ENCODE assay signal across 19 cellular contexts in the genomic region with DNA sequence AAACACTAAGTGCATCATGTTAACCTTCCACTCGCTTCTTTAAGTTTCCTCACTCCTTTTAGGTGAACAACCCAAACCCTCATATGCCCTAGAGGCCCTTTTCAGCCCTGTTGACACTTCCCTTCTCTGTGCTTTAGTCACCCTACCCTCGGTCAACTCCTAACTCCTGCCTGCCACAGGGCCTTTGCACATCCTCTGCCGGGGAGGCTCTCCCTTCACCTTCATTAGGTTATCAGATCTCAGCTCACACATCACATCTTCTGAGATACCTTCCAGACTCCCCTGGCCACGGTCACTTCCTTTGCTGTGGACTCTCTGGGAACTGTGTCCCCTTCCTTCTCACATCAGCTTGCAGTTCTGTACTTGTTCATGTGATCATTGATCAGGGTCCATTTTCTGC.
DNase-seq lines count a peak whose midpoint lies in the region; ATAC-seq and TF ChIP-seq lines count a peak whose summit lies in the region.
"Had no signal": no experiment of that assay in that cellular context is flagged by ENCODE, and none has a peak within 500 bp of the region (broad histone marks: within the 10 kb centered on the region; RNA-seq: fewer than 3 reads in every experiment).

No MANE protein-coding gene starts in this region.

- no peak overlapping the region for H3K4me2 ChIP-seq in SK-N-SH
- H3K4me2 ChIP-seq: BLaER1, GM23338 had no signal

- POLR2A ChIA-PET in SK-N-SH (lab: Yijun Ruan, JAX) = no interaction called here
- POLR2A ChIA-PET in HEK293 (lab: Yijun Ruan, JAX) = no interaction called here

- peak overlapping the region; percentile 47 for H3K27ac Mint-ChIP-seq in activated T-helper 17 cell treated with anti-CD3 and anti-CD28 coated beads, Interleukin-2, amount 50 U/mL, for 72 hours
- H3K27ac Mint-ChIP-seq: B cell; CD4-positive, CD25-positive, alpha-beta regulatory T cell; CD8-positive, alpha-beta T cell; GM23338 had no signal

- CTCF ChIA-PET in SK-N-SH (lab: Yijun Ruan, JAX) (no interaction called here), HEK293 (lab: Yijun Ruan, JAX) (no interaction called here)

- no peak for TF ChIP-seq RAD21 in SK-N-SH (IDR thresholded peaks at IDR 0.05; ENCODE audit: low read length)

- no peaks in the 10 kb centered on the region for H3K36me3 Mint-ChIP-seq in activated T-helper 17 cell treated with anti-CD3 and anti-CD28 coated beads, Interleukin-2, amount 50 U/mL, for 72 hours (ENCODE audit: low read depth)
- H3K36me3 Mint-ChIP-seq: CD8-positive, alpha-beta T cell had no signal

- 29% methylated on average over 4 of the region's 4 CpGs for WGBS in SK-N-SH (ENCODE audit: low lambda C conversion rate)

- no peak for TF ChIP-seq CTCF in SK-N-SH (IDR thresholded peaks at IDR 0.05)
- no peak for TF ChIP-seq CTCF in HEK293 (tag by site-specific recombination; IDR thresholded peaks at IDR 0.05)

- no peak overlapping the region for H3K4me3 ChIP-seq in SK-N-SH (ENCODE audit: low read depth in 2 of 2, low read length in 1 of 2)
- no peak overlapping the region for H3K4me3 ChIP-seq in HEK293 (ENCODE audit: low read depth, low read length)
- H3K4me3 ChIP-seq: BLaER1, GM23338, HAP-1 had no signal

- H3K36me3 ChIP-seq in SK-N-SH (replicated peaks in 1 of 2; ENCODE audit: control insufficient read depth in 1 of 2, insufficient read depth in 2 of 2, low read length in 1 of 2) = no peaks in the 10 kb centered on the region
- no peaks in the 10 kb centered on the region for H3K36me3 ChIP-seq in HEK293 (ENCODE audit: control insufficient read depth in 2 of 2, insufficient read depth in 1 of 2, low read length in 2 of 2)
- H3K36me3 ChIP-seq: BLaER1, HAP-1 had no signal

- ATAC-seq in SK-N-SH treated with all-trans-retinoic acid at 6 μM for 48 hours (no peak), GM18519 (IDR thresholded peaks at IDR 0.05; ENCODE audit: low FRiP score, unreplicated experiment) (no peak), GM21576 (IDR thresholded peaks at IDR 0.05; ENCODE audit: unreplicated experiment) (no peak)
- ATAC-seq in activated T-helper 17 cell treated with anti-CD3 and anti-CD28 coated beads, Interleukin-2, amount 50 U/mL, for 72 hours (replicated peaks) = no peak
- ATAC-seq: CD8-positive, alpha-beta T cell; GM23338 had no signal

- H3K9me3 Mint-ChIP-seq in activated T-helper 17 cell treated with anti-CD3 and anti-CD28 coated beads, Interleukin-2, amount 50 U/mL, for 72 hours = no peaks in the 10 kb centered on the region
- H3K9me3 Mint-ChIP-seq: CD4-positive, CD25-positive, alpha-beta regulatory T cell; CD8-positive, alpha-beta T cell; GM23338 had no signal

- H3K27ac ChIP-seq in SK-N-SH (ENCODE audit: low read depth in 2 of 2, low read length in 1 of 2) (no peak overlapping the region), HEK293 (ENCODE audit: extremely low read depth, low read depth, low read length) (no peak overlapping the region)
- H3K27ac ChIP-seq: 22Rv1, BLaER1, C4-2B had no signal

- no peak overlapping the region for H2AFZ ChIP-seq in SK-N-SH (ENCODE audit: low read depth)
- H2AFZ ChIP-seq: GM23338 had no signal

- H3K4me1 ChIP-seq in SK-N-SH (ENCODE audit: control insufficient read depth in 1 of 2, insufficient read depth in 2 of 2, low read depth in 1 of 2, low read length in 1 of 2) (peaks cover 0 to 3% of the 10 kb centered on the region in 2 experiments; a peak in 1 of 4 replicates), HEK293 (ENCODE audit: control insufficient read depth, insufficient read depth, low read length) (no peaks in the 10 kb centered on the region)
- H3K4me1 ChIP-seq: BLaER1, HAP-1 had no signal

- peaks cover 4% of the 10 kb centered on the region for H3K4me1 Mint-ChIP-seq in activated T-helper 17 cell treated with anti-CD3 and anti-CD28 coated beads, Interleukin-2, amount 50 U/mL, for 72 hours
- H3K4me1 Mint-ChIP-seq: B cell; CD4-positive, CD25-positive, alpha-beta regulatory T cell had no signal

- no peaks in the 10 kb centered on the region for H3K27me3 Mint-ChIP-seq in activated T-helper 17 cell treated with anti-CD3 and anti-CD28 coated beads, Interleukin-2, amount 50 U/mL, for 72 hours
- H3K27me3 Mint-ChIP-seq: B cell; CD4-positive, CD25-positive, alpha-beta regulatory T cell had no signal

- H3F3A ChIP-seq in SK-N-SH (replicated peaks; ENCODE audit: insufficient read depth) = no peaks in the 10 kb centered on the region

- no peak overlapping the region for H3K4me3 Mint-ChIP-seq in activated T-helper 17 cell treated with anti-CD3 and anti-CD28 coated beads, Interleukin-2, amount 50 U/mL, for 72 hours
- H3K4me3 Mint-ChIP-seq: B cell; CD4-positive, CD25-positive, alpha-beta regulatory T cell; CD8-positive, alpha-beta T cell; GM23338 had no signal

- no peak overlapping the region for H3K9ac ChIP-seq in SK-N-SH
- H3K9ac ChIP-seq: BLaER1 had no signal

- no peaks in the 10 kb centered on the region for H3K9me3 ChIP-seq in SK-N-SH
- H3K9me3 ChIP-seq in HEK293 (ENCODE audit: control insufficient read depth, insufficient read depth, low read depth, low read length) = no peaks in the 10 kb centered on the region
- H3K9me3 ChIP-seq: BLaER1, Caco-2, HAP-1 had no signal

- DNase-seq in SK-N-SH = peak; percentile 24
- DNase-seq in mesenteric fat pad (ENCODE audit: low spot score) = peak; percentile 43
- DNase-seq in NK-92 (lab: John Stamatoyannopoulos, UW; ENCODE audit: unreplicated experiment) = no peak
- DNase-seq: Caco-2; CD4-positive, CD25-positive, alpha-beta regulatory T cell; CD8-positive, alpha-beta T cell; DMS153; DND-41 had no signal

- no peaks in the 10 kb centered on the region for H3K27me3 ChIP-seq in SK-N-SH (ENCODE audit: insufficient read depth)
- H3K27me3 ChIP-seq: BLaER1 had no signal

- TF ChIP-seq EP300 in SK-N-SH (IDR thresholded peaks at IDR 0.05; ENCODE audit: borderline replicate concordance in 1 of 2, low read depth in 1 of 2, low read length in 1 of 2) = no peak

- H4K20me1 ChIP-seq in SK-N-SH (ENCODE audit: insufficient read depth) = no peaks in the 10 kb centered on the region
- H4K20me1 ChIP-seq: BLaER1 had no signal

- H3K9me2 ChIP-seq in SK-N-SH = no peaks in the 10 kb centered on the region

- no peaks in the 10 kb centered on the region for H3K79me2 ChIP-seq in SK-N-SH (ENCODE audit: insufficient read depth)

TF ChIP-seq in SK-N-SH, 30 proteins besides CTCF, POLR2A, EP300 and RAD21 (continues in another document):
- TF ChIP-seq MEF2A (IDR thresholded peaks at IDR 0.05; ENCODE audit: borderline replicate concordance, low read depth) (no peak), CHD2 (IDR thresholded peaks at IDR 0.05; ENCODE audit: low read length, partially characterized antibody) (no peak)
- TF ChIP-seq, protein P1, sequence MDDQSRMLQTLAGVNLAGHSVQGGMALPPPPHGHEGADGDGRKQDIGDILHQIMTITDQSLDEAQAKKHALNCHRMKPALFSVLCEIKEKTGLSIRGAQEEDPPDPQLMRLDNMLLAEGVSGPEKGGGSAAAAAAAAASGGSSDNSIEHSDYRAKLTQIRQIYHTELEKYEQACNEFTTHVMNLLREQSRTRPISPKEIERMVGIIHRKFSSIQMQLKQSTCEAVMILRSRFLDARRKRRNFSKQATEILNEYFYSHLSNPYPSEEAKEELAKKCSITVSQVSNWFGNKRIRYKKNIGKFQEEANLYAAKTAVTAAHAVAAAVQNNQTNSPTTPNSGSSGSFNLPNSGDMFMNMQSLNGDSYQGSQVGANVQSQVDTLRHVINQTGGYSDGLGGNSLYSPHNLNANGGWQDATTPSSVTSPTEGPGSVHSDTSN (IDR thresholded peaks at IDR 0.05) = no peak

TF ChIP-seq in SK-N-SH treated with all-trans-retinoic acid at 6 μM for 48 hours, 23 proteins besides CTCF, POLR2A, EP300 and RAD21 (continues in another document):
- TF ChIP-seq CSDC2 (CRISPR knock-in tag; IDR thresholded peaks at IDR 0.05) (no peak), BACH2 (CRISPR knock-in tag; IDR thresholded peaks at IDR 0.05; ENCODE audit: borderline replicate concordance) (no peak), ZNF8 (CRISPR knock-in tag; IDR thresholded peaks at IDR 0.05) (no peak)
- TF ChIP-seq, protein P2, sequence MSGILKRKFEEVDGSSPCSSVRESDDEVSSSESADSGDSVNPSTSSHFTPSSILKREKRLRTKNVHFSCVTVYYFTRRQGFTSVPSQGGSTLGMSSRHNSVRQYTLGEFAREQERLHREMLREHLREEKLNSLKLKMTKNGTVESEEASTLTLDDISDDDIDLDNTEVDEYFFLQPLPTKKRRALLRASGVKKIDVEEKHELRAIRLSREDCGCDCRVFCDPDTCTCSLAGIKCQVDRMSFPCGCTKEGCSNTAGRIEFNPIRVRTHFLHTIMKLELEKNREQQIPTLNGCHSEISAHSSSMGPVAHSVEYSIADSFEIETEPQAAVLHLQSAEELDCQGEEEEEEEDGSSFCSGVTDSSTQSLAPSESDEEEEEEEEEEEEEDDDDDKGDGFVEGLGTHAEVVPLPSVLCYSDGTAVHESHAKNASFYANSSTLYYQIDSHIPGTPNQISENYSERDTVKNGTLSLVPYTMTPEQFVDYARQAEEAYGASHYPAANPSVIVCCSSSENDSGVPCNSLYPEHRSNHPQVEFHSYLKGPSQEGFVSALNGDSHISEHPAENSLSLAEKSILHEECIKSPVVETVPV (CRISPR knock-in tag; IDR thresholded peaks at IDR 0.05) = no peak

TF ChIP-seq in HEK293, 187 proteins besides CTCF, POLR2A, EP300 and RAD21:
- TF ChIP-seq ZNF560 (tag by site-specific recombination; IDR thresholded peaks at IDR 0.05; ENCODE audit: borderline replicate concordance) = no peak
- no peak for TF ChIP-seq ZNF292 (tag by site-specific recombination; IDR thresholded peaks at IDR 0.05; ENCODE audit: borderline replicate concordance, low read depth)
- no peak for TF ChIP-seq ZNF350 (tag by site-specific recombination; IDR thresholded peaks at IDR 0.05)
- no peak for TF ChIP-seq ZSCAN16 (tag by site-specific recombination; IDR thresholded peaks at IDR 0.05)
- TF ChIP-seq ZNF48 (tag by site-specific recombination; IDR thresholded peaks at IDR 0.05) = no peak
- TF ChIP-seq, protein P3, sequence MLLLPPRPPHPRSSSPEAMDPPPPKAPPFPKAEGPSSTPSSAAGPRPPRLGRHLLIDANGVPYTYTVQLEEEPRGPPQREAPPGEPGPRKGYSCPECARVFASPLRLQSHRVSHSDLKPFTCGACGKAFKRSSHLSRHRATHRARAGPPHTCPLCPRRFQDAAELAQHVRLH (tag by site-specific recombination; IDR thresholded peaks at IDR 0.05) = no peak
- TF ChIP-seq ZNF623 (tag by site-specific recombination; IDR thresholded peaks at IDR 0.05) = peak; percentile 76
